Comparison of ENCODE assay signal across 13 cellular contexts in the genomic region with DNA sequence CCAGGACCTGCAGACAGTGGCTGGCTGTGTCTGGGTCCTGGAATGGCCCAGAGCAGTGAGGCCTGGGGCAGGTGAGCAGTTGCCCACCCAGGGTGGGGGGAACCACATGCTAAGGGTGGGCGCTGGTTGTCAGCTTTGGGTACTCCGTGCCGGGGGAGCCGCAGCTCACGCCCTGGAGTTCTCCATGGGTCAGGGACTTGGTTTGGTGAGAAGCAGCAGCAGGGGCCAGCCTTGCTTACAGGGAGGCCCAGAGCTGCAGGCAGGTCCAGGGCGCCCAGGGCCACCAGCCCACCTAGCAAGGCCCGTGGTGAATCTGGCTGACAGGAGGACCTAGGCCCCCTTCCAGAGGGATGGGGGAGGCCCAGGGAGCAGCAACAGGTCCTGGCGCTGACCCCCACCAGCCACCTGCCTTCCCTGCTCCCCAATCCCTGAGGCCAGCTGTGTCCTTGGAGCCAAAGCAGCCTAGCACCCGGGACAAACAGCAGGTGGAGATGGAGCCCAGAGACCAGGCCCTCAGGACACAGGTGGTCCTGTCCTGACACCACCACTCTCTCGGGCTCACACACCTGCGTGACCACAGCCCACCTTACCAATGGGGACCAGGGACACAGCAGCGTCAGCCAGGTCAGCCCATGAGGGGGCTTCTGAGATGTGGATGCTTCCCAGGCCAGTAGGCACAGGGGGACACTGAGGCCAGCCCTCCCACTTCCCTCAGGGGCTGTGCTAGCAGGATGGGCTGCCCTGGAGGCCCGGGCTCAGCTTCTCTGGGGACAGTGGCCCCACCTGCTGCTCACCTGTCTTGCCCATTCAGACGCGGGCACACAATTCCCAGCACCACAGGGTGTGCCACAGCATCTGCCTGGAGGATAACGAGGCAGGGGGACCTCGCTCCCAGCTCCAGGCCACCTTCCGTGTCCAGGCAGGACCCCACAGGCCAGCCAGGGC. TPM values are rescaled to one million over a fixed set of nuclear protein-coding genes. Genes with fewer than 3 reads are reported as not detected.
DNase-seq lines count a peak whose midpoint lies in the region; ATAC-seq and TF ChIP-seq lines count a peak whose summit lies in the region.
"Had no signal": no experiment of that assay in that cellular context is flagged by ENCODE, and none has a peak within 500 bp of the region (broad histone marks: within the 10 kb centered on the region; RNA-seq: fewer than 3 reads in every experiment).

No MANE protein-coding gene starts in this region.

- no peak for TF ChIP-seq CTCF in SK-N-SH (IDR thresholded peaks at IDR 0.05)
- no peak for TF ChIP-seq CTCF in coronary artery (IDR thresholded peaks at IDR 0.05)
- TF ChIP-seq CTCF in mesothelial cell of epicardium (IDR thresholded peaks at IDR 0.05; ENCODE audit: unreplicated experiment) = no peak
- TF ChIP-seq CTCF in thoracic aorta (IDR thresholded peaks at IDR 0.05) = no peak

- peaks cover 0 to 47% of the 10 kb centered on the region in 2 experiments for H3K36me3 ChIP-seq in SK-N-SH (replicated peaks in 1 of 2; ENCODE audit: control insufficient read depth in 1 of 2, insufficient read depth in 2 of 2, low read length in 1 of 2)
- peaks cover 15% of the 10 kb centered on the region for H3K36me3 ChIP-seq in thoracic aorta

- H3K9me2 ChIP-seq in SK-N-SH = no peaks in the 10 kb centered on the region

- TF ChIP-seq EP300 in SK-N-SH (IDR thresholded peaks at IDR 0.05; ENCODE audit: borderline replicate concordance in 1 of 2, low read depth in 1 of 2, low read length in 1 of 2) = no peak

- no peaks in the 10 kb centered on the region for H3K27me3 ChIP-seq in SK-N-SH (ENCODE audit: insufficient read depth)
- no peaks in the 10 kb centered on the region for H3K27me3 ChIP-seq in thoracic aorta (replicated peaks; ENCODE audit: insufficient read depth)

- no peak overlapping the region for H3K4me2 ChIP-seq in SK-N-SH

- H3K27ac ChIP-seq in SK-N-SH (ENCODE audit: low read depth in 2 of 2, low read length in 1 of 2) (no peak overlapping the region; a peak in 1 of 4 replicates), coronary artery (peak overlapping the region; percentile 86 to 98), thoracic aorta (peak overlapping the region; percentile 91 to 93)
- H3K27ac ChIP-seq: 22Rv1 had no signal

- DNase-seq in SK-N-SH = peak; percentile 8
- DNase-seq in coronary artery (ENCODE audit: low spot score) = no peak
- peak; percentile 13 to 36 for DNase-seq in mesothelial cell of epicardium (ENCODE audit: low spot score in 2 of 2, unreplicated experiment in 2 of 2)
- peak; percentile 1 for DNase-seq in thoracic aorta (ENCODE audit: low spot score)
- DNase-seq in NCI-H524 treated with DMSO at 0.1 percent for 48 hours (lab: John Stamatoyannopoulos, UW) = no peak
- no peak for DNase-seq in NCI-H1694 treated with DMSO at 0.1 percent for 48 hours (lab: John Stamatoyannopoulos, UW)
- no peak for DNase-seq in globus pallidus (ENCODE audit: low spot score)
- DNase-seq: Karpas-422, NCI-H524 had no signal

- H3K4me1 Mint-ChIP-seq in mesothelial cell of epicardium = peaks cover 19% of the 10 kb centered on the region

- TF ChIP-seq RAD21 in SK-N-SH (IDR thresholded peaks at IDR 0.05; ENCODE audit: low read length) = no peak

- peaks cover 71% of the 10 kb centered on the region for H4K20me1 ChIP-seq in SK-N-SH (ENCODE audit: insufficient read depth)

- no peak overlapping the region for H3K4me3 Mint-ChIP-seq in mesothelial cell of epicardium
- H3K4me3 Mint-ChIP-seq: activated naive CD8-positive, alpha-beta T cell; T-helper 1 cell treated with Interleukin-12 subunit alpha and Interleukin-12 subunit beta and Interleukin-4 antibody, amounts not matched to agents 30 μg/mL and 1 μg/mL, for 36 hours had no signal

- no peak overlapping the region for H3K4me3 ChIP-seq in SK-N-SH (ENCODE audit: low read depth in 2 of 2, low read length in 1 of 2)
- H3K4me3 ChIP-seq in coronary artery = peak overlapping the region; percentile 92
- H3K4me3 ChIP-seq in thoracic aorta = peak overlapping the region; percentile 56

- POLR2A ChIA-PET in SK-N-SH (lab: Yijun Ruan, JAX) = interaction anchor here (1.0 kb wide), 1 partner anchor 14 kb away, joined by 3 read pairs; no protein-coding TSS in a partner anchor

- H3F3A ChIP-seq in SK-N-SH (replicated peaks; ENCODE audit: insufficient read depth) = no peaks in the 10 kb centered on the region

- H3K9me3 Mint-ChIP-seq in mesothelial cell of epicardium = no peaks in the 10 kb centered on the region
- H3K9me3 Mint-ChIP-seq: T-helper 1 cell treated with Interleukin-12 subunit alpha and Interleukin-12 subunit beta and Interleukin-4 antibody, amounts not matched to agents 30 μg/mL and 1 μg/mL, for 36 hours had no signal

- ATAC-seq in SK-N-SH treated with all-trans-retinoic acid at 6 μM for 48 hours (no peak), thoracic aorta (ENCODE audit: insufficient number of reproducible peaks, low FRiP score, low read depth) (no peak)

- WGBS in SK-N-SH (ENCODE audit: low lambda C conversion rate) = 95% methylated on average over 4 of the region's 18 CpGs

- CTCF ChIA-PET in SK-N-SH (lab: Yijun Ruan, JAX) = interaction anchor here (1.3 to 1.4 kb wide), 2 partner anchors 132 to 204 kb away, joined by 3 to 4 read pairs; no protein-coding TSS in a partner anchor

- no peaks in the 10 kb centered on the region for H3K9me3 ChIP-seq in SK-N-SH
- no peaks in the 10 kb centered on the region for H3K9me3 ChIP-seq in thoracic aorta

- no peak overlapping the region for H3K9ac ChIP-seq in SK-N-SH

- H3K27me3 Mint-ChIP-seq in mesothelial cell of epicardium (ENCODE audit: low read depth) = no peaks in the 10 kb centered on the region
- H3K27me3 Mint-ChIP-seq: activated naive CD8-positive, alpha-beta T cell had no signal

- H3K4me1 ChIP-seq in SK-N-SH (ENCODE audit: control insufficient read depth in 1 of 2, insufficient read depth in 2 of 2, low read depth in 1 of 2, low read length in 1 of 2) (peaks cover 5 to 60% of the 10 kb centered on the region in 2 experiments; a peak in 2 of 4 replicates), thoracic aorta (ENCODE audit: control insufficient read depth in 1 of 2, low read depth in 2 of 2) (peaks cover 43 to 79% of the 10 kb centered on the region in 2 donors)

- H3K79me2 ChIP-seq in SK-N-SH (ENCODE audit: insufficient read depth) = peaks cover 47% of the 10 kb centered on the region

- H3K27ac Mint-ChIP-seq in mesothelial cell of epicardium = no peak overlapping the region
- H3K27ac Mint-ChIP-seq: activated naive CD8-positive, alpha-beta T cell; T-helper 1 cell treated with Interleukin-12 subunit alpha and Interleukin-12 subunit beta and Interleukin-4 antibody, amounts not matched to agents 30 μg/mL and 1 μg/mL, for 36 hours had no signal

- H3K36me3 Mint-ChIP-seq in mesothelial cell of epicardium = peaks cover 12% of the 10 kb centered on the region
- H3K36me3 Mint-ChIP-seq: activated naive CD8-positive, alpha-beta T cell had no signal

- H2AFZ ChIP-seq in SK-N-SH (ENCODE audit: low read depth) = no peak overlapping the region

TF ChIP-seq in SK-N-SH, 30 proteins besides CTCF, POLR2A, EP300 and RAD21 (continues in another document):
- no peak for TF ChIP-seq SIN3A (IDR thresholded peaks at IDR 0.05; ENCODE audit: borderline replicate concordance, low read depth, low read length)
- no peak for TF ChIP-seq EZH2phosphoT487 (IDR thresholded peaks at IDR 0.05; ENCODE audit: borderline replicate concordance, low read depth)
- no peak for TF ChIP-seq TEAD4 (IDR thresholded peaks at IDR 0.05; ENCODE audit: borderline replicate concordance, insufficient read depth)
- no peak for TF ChIP-seq NFIC (IDR thresholded peaks at IDR 0.05; ENCODE audit: borderline replicate concordance)
- no peak for TF ChIP-seq MXI1 (IDR thresholded peaks at IDR 0.05; ENCODE audit: low read depth, low read length)
- TF ChIP-seq NRF1 (IDR thresholded peaks at IDR 0.05; ENCODE audit: low read depth, low read length) = no peak
- TF ChIP-seq RFX5 (IDR thresholded peaks at IDR 0.05; ENCODE audit: low read length) = no peak
- no peak for TF ChIP-seq FOSL2 (IDR thresholded peaks at IDR 0.05; ENCODE audit: borderline replicate concordance, low read depth)
- no peak for TF ChIP-seq MEF2A (IDR thresholded peaks at IDR 0.05; ENCODE audit: borderline replicate concordance, low read depth)
- TF ChIP-seq JUND (IDR thresholded peaks at IDR 0.05) = no peak
- TF ChIP-seq TCF12 (IDR thresholded peaks at IDR 0.05) = no peak

RNA-seq across cellular contexts. Expression of gene MXD4, which starts 3.5 kb away (rescaled TPM):
- polyA plus RNA-seq in SK-N-SH (2012; rRNA removed) = 38.6 and 42.2 TPM in 2 replicates
- polyA plus RNA-seq in SK-N-SH (2012; cell fraction: cytosol; rRNA removed) = 17.3 and 28.2 TPM in 2 replicates
- polyA plus RNA-seq in SK-N-SH (2012; cell fraction: nucleus; rRNA removed) = 58.8 and 62.0 TPM in 2 replicates
- 95.2 to 104 TPM (median 99.4 TPM) in 3 replicates for total RNA-seq in mesothelial cell of epicardium
- total RNA-seq in thoracic aorta = 100 to 1,000 TPM in 1 of 2 donors, 10 to 100 TPM in 1; 93.1 to 105 TPM

RNA-seq across cellular contexts. Expression of gene HAUS3, which starts 16.4 kb away (rescaled TPM):
- polyA plus RNA-seq in SK-N-SH (2012; rRNA removed) = 6.3 and 6.4 TPM in 2 replicates
- 4.0 and 4.4 TPM in 2 replicates for polyA plus RNA-seq in SK-N-SH (2012; cell fraction: cytosol; rRNA removed)
- 15.3 and 15.8 TPM in 2 replicates for polyA plus RNA-seq in SK-N-SH (2012; cell fraction: nucleus; rRNA removed)
- total RNA-seq in mesothelial cell of epicardium (15.4 to 16.9 TPM (median 16.6 TPM) in 3 replicates), thoracic aorta (10 to 100 TPM in 1 of 2 donors, 1 to 10 TPM in 1; 6.5 to 12.9 TPM)

RNA-seq across cellular contexts. Expression of gene POLN, which starts 16.4 kb away (rescaled TPM):
- polyA plus RNA-seq in SK-N-SH (2012; rRNA removed) = 0.67 and 1.2 TPM in 2 replicates
- 0.31 and 0.38 TPM in 2 replicates for polyA plus RNA-seq in SK-N-SH (2012; cell fraction: cytosol; rRNA removed)
- polyA plus RNA-seq in SK-N-SH (2012; cell fraction: nucleus; rRNA removed) = 4.2 and 4.9 TPM in 2 replicates
- total RNA-seq in mesothelial cell of epicardium = 3.7 to 5.8 TPM (median 4.5 TPM) in 3 replicates
- 1 to 10 TPM; 3.2 to 3.5 TPM for total RNA-seq in thoracic aorta

Comparison
In these comparisons a context has a peak if more than half of its experiments do, and no peak if none do; other contexts are left out.
1. DNase-seq: peak in SK-N-SH (single experiment), mesothelial cell of epicardium (2 of 2) and thoracic aorta (single experiment); none in coronary artery (single experiment), NCI-H524 treated with DMSO at 0.1 percent for 48 hours (single experiment), NCI-H1694 treated with DMSO at 0.1 percent for 48 hours (single experiment) and globus pallidus (single experiment).
2. H3K27ac ChIP-seq: peak in coronary artery (2 of 2) and thoracic aorta (2 of 2); none in SK-N-SH (0 of 2).
3. H3K4me3 ChIP-seq: peak in coronary artery (single experiment) and thoracic aorta (single experiment); none in SK-N-SH (0 of 2).